Comparison of ENCODE assay signal across 26 cellular contexts in genomic region chr15:33910741-33911140, GRCh38. TPM values are rescaled to one million over a fixed set of nuclear protein-coding genes. Genes with fewer than 3 reads are reported as not detected.
DNase-seq lines count a peak whose midpoint lies in the region; ATAC-seq and TF ChIP-seq lines count a peak whose summit lies in the region.
"Had no signal": no experiment of that assay in that cellular context is flagged by ENCODE, and none has a peak within 500 bp of the region (broad histone marks: within the 10 kb centered on the region; RNA-seq: fewer than 3 reads in every experiment).

No MANE protein-coding gene starts in this region.

- DNase-seq in AG10803 (ENCODE audit: low read depth), result peak; percentile 20
- peak; percentile 73 for DNase-seq in LHCN-M2 (ENCODE audit: low read depth)
- DNase-seq in brain microvascular endothelial cell, result peak; percentile 10
- DNase-seq in hepatic stellate cell (ENCODE audit: low spot score), result peak; percentile 34
- no peak for DNase-seq in NOMO-1 (lab: John Stamatoyannopoulos, UW; ENCODE audit: unreplicated experiment in 2 of 2)
- DNase-seq in amygdala (lab: John Stamatoyannopoulos, UW), result no peak
- DNase-seq: activated CD4-positive, alpha-beta T cell treated with anti-CD3 and anti-CD28 coated beads for 1 hour; activated CD8-positive, alpha-beta memory T cell treated with anti-CD3 and anti-CD28 coated beads, Interleukin-2, amount 10 ng/mL, durations not matched to agents 7 days and 5 days; adrenal gland; COR-L47; gastrocnemius medialis; MM.1S; NCI-H187; NCI-H774; PC-9; sigmoid colon; stimulated activated naive B cell treated with anti-CD40 and anti-IgM and Interleukin-4, amounts not matched to agents 10 μg/mL and 1 μg/mL and 100 μg/mL, for 72 hours; T1000; tibial artery had no signal

- no peaks in the 10 kb centered on the region for H3K27me3 ChIP-seq in brain microvascular endothelial cell (replicated peaks)
- H3K27me3 ChIP-seq: adrenal gland, gastrocnemius medialis, sigmoid colon, tibial artery had no signal

- ATAC-seq in HG03175 (IDR thresholded peaks at IDR 0.05; ENCODE audit: unreplicated experiment), result no peak
- no peak for ATAC-seq in HG02571 (IDR thresholded peaks at IDR 0.05; ENCODE audit: unreplicated experiment)
- ATAC-seq: activated CD8-positive, alpha-beta memory T cell treated with anti-CD3 and anti-CD28 coated beads, Interleukin-2, amount 10 ng/mL, durations not matched to agents 7 days and 5 days; gastrocnemius medialis; GM23338; HepG2; natural killer cell treated with Interleukin-12 subunit alpha and Interleukin-12 subunit beta and Interleukin-15 and Interleukin-18, amount 100 ng/mL, for 72 hours; stimulated activated naive B cell treated with anti-CD40 and anti-IgM and Interleukin-4, amounts not matched to agents 10 μg/mL and 1 μg/mL and 100 μg/mL, for 72 hours had no signal

- in situ Hi-C loops in brain microvascular endothelial cell (cut with HindIII; ENCODE audit: low pct_ligation_motif_present, low sequenced_read_pairs), result no loop called here

- H3K36me3 ChIP-seq in brain microvascular endothelial cell (replicated peaks), result no peaks in the 10 kb centered on the region
- H3K36me3 ChIP-seq: adrenal gland, gastrocnemius medialis, sigmoid colon, tibial artery had no signal

- TF ChIP-seq CTCF in AG10803 (conservative IDR thresholded peaks at IDR 0.05; ENCODE audit: low read length) (no peak), brain microvascular endothelial cell (IDR thresholded peaks at IDR 0.05; ENCODE audit: low read depth, low read length, missing control alignments) (no peak)

- H3K27ac ChIP-seq in brain microvascular endothelial cell, result peak overlapping the region; percentile 38
- H3K27ac ChIP-seq: gastrocnemius medialis, parathyroid adenoma, PC-9, sigmoid colon, tibial artery had no signal

- H3K4me3 ChIP-seq in AG10803 (ENCODE audit: low read length) (no peak overlapping the region), brain microvascular endothelial cell (ENCODE audit: low read depth, low read length) (no peak overlapping the region)
- H3K4me3 ChIP-seq: adrenal gland, gastrocnemius medialis, GM23338, PC-9, sigmoid colon, tibial artery had no signal

RNA-seq across cellular contexts. Expression of gene CHRM5, which starts 57.6 kb away (rescaled TPM):
- total RNA-seq in LHCN-M2 (2014; rRNA removed), result 0.06 TPM in 2 replicates
- polyA plus RNA-seq in LHCN-M2 (2012), result 0.06 TPM
- total RNA-seq: activated CD8-positive, alpha-beta memory T cell treated with anti-CD3 and anti-CD28 coated beads, Interleukin-2, amount 10 ng/mL, durations not matched to agents 7 days and 5 days; activated T-helper 2 cell treated with anti-CD3 and anti-CD28 coated beads, Interferon-gamma antibody, Interleukin-2, Interleukin-4, amounts not matched to agents 10 μg/mL and 5 μg/mL and 100 μg/mL, durations not matched to agents 14 hours and 24 hours and 36 hours; adrenal gland; gastrocnemius medialis; GM23338; HepG2; natural killer cell treated with Interleukin-12 subunit alpha and Interleukin-12 subunit beta and Interleukin-15 and Interleukin-18, amount 100 ng/mL, for 72 hours; PC-9; sigmoid colon had no signal
- polyA plus RNA-seq: GM23338, HepG2 had no signal

Comparison
In these comparisons a context has a peak if more than half of its experiments do, and no peak if none do; other contexts are left out.
1. DNase-seq: peak in AG10803 (single experiment), LHCN-M2 (single experiment), brain microvascular endothelial cell (single experiment) and hepatic stellate cell (single experiment); none in NOMO-1 (0 of 2) and amygdala (0 of 56).